1 cellular context compared by ENCODE assay signal in the genomic region with DNA sequence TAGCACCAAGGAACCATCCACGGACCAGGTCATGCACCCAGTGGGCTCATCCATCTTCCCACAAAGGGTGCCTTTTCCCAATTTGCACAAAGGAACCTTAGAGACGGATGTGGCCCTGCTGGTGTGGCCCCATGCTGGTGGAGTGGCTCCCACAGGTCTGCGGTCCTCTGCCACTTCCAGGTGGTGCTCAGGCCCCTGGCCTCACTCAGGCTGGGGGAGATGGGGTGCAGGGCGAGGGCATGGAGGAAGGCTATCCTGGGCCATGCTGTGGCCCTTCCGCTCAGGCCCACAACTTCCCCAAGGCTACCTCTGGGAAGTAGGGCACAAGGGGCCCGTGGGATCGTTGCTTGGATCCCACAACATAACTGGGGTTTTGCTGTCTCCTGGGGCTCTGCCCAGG.
TF ChIP-seq lines count a peak whose summit lies in the region.

No MANE protein-coding gene starts in this region.

TF ChIP-seq in HCT116, 20 proteins besides CTCF, POLR2A, EP300 and RAD21:
- TF ChIP-seq, protein P1, sequence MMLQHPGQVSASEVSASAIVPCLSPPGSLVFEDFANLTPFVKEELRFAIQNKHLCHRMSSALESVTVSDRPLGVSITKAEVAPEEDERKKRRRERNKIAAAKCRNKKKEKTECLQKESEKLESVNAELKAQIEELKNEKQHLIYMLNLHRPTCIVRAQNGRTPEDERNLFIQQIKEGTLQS (IDR thresholded peaks at IDR 0.05) = no peak
- TF ChIP-seq SIN3A (IDR thresholded peaks at IDR 0.05; ENCODE audit: low read depth) = no peak
- TF ChIP-seq, protein P2, sequence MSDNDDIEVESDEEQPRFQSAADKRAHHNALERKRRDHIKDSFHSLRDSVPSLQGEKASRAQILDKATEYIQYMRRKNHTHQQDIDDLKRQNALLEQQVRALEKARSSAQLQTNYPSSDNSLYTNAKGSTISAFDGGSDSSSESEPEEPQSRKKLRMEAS (IDR thresholded peaks at IDR 0.05) = no peak
- TF ChIP-seq FOSL1 (IDR thresholded peaks at IDR 0.05; ENCODE audit: low read depth) = no peak
- TF ChIP-seq CBX3 (IDR thresholded peaks at IDR 0.05; ENCODE audit: low read depth) = no peak
- TF ChIP-seq JUND (IDR thresholded peaks at IDR 0.05) = no peak
- TF ChIP-seq EZH2phosphoT487 (IDR thresholded peaks at IDR 0.05; ENCODE audit: borderline replicate concordance) = no peak
- TF ChIP-seq ELF1 (IDR thresholded peaks at IDR 0.05; ENCODE audit: borderline replicate concordance, low read depth) = no peak
- TF ChIP-seq EGR1 (IDR thresholded peaks at IDR 0.05; ENCODE audit: low read depth) = no peak
TF ChIP-seq in HCT116: peak in this region for 0.
